Comparison of ENCODE assay signal across 8 cellular contexts in genomic region chr3:142027295-142027694, GRCh38.
A peak's percentile ranks its signal among the peaks of the same experiment; 100 is the strongest.
DNase-seq lines count a peak whose midpoint lies in the region; ATAC-seq and TF ChIP-seq lines count a peak whose summit lies in the region.

No MANE protein-coding gene starts in this region.

- H3K9me3 ChIP-seq in iPS-18a (ENCODE audit: control insufficient read depth, low read depth, low read length) (no peaks in the 10 kb centered on the region), thyroid gland (no peaks in the 10 kb centered on the region)

- H3K27ac Mint-ChIP-seq in activated T-cell treated with anti-CD3 and anti-CD28 coated beads, Interleukin-2, amount 50 U/mL, for 72 hours: peak overlapping the region; percentile 78
- no peak overlapping the region for H3K27ac Mint-ChIP-seq in activated B cell treated with CpG ODN at 0.5 μM for 24 hours

- CTCF ChIA-PET in activated B cell treated with CpG ODN at 0.5 μM for 24 hours (lab: Charles Lee): no interaction called here

- ATAC-seq in activated T-cell treated with anti-CD3 and anti-CD28 coated beads, Interleukin-2, amount 50 U/mL, for 72 hours (replicated peaks in 1 of 2): no peak
- no peak for ATAC-seq in activated B cell treated with CpG ODN at 0.5 μM for 24 hours (ENCODE audit: low read depth)
- ATAC-seq in GM18870 (IDR thresholded peaks at IDR 0.05; ENCODE audit: unreplicated experiment): no peak

- H3K4me1 Mint-ChIP-seq in activated T-cell treated with anti-CD3 and anti-CD28 coated beads, Interleukin-2, amount 50 U/mL, for 72 hours (ENCODE audit: low read depth): peaks cover 20% of the 10 kb centered on the region
- peaks cover 19% of the 10 kb centered on the region for H3K4me1 Mint-ChIP-seq in activated B cell treated with CpG ODN at 0.5 μM for 24 hours

- DNase-seq in activated T-cell treated with anti-CD3 and anti-CD28 coated beads, Interleukin-2, amount 50 U/mL, for 72 hours: no peak
- DNase-seq in activated T-cell treated with anti-CD3 and anti-CD28 coated beads, Interleukin-2, amount 50 U/mL, for 1 hour: no peak
- DNase-seq in activated B cell treated with CpG ODN at 0.5 μM for 24 hours (no peak), thyroid gland (no peak), SKM-1 treated with dmso at 0.1 percent for 144 hours (lab: John Stamatoyannopoulos, UW; ENCODE audit: unreplicated experiment) (no peak)
- no peak for DNase-seq in stimulated activated CD4-positive, alpha-beta T cell treated with anti-CD3 and anti-CD28 coated beads, Interleukin-15, amount 100 ng/mL, for 24 hours

- H3K27ac ChIP-seq in iPS-18a (ENCODE audit: low read length): peak overlapping the region; percentile 76
- peak overlapping the region; percentile 39 to 71 (median 43) for H3K27ac ChIP-seq in thyroid gland

- H3K36me3 ChIP-seq in iPS-18a (ENCODE audit: control insufficient read depth, low read depth, low read length): no peaks in the 10 kb centered on the region
- H3K36me3 ChIP-seq in thyroid gland: no peaks in the 10 kb centered on the region

- H3K4me1 ChIP-seq in iPS-18a (ENCODE audit: control insufficient read depth, low read depth, low read length): peaks cover 11% of the 10 kb centered on the region
- peaks cover 4 to 16% of the 10 kb centered on the region in 2 donors for H3K4me1 ChIP-seq in thyroid gland

- POLR2A ChIA-PET in activated B cell treated with CpG ODN at 0.5 μM for 24 hours (lab: Charles Lee): no interaction called here

- H3K27me3 ChIP-seq in iPS-18a (ENCODE audit: control insufficient read depth, insufficient read depth, low read length) (no peaks in the 10 kb centered on the region), thyroid gland (no peaks in the 10 kb centered on the region)

- no peaks in the 10 kb centered on the region for H3K9me3 Mint-ChIP-seq in activated T-cell treated with anti-CD3 and anti-CD28 coated beads, Interleukin-2, amount 50 U/mL, for 72 hours
- H3K9me3 Mint-ChIP-seq in activated B cell treated with CpG ODN at 0.5 μM for 24 hours: peaks cover 2% of the 10 kb centered on the region

- H3K4me3 Mint-ChIP-seq in activated T-cell treated with anti-CD3 and anti-CD28 coated beads, Interleukin-2, amount 50 U/mL, for 72 hours: peak overlapping the region; percentile 89 to 96
- H3K4me3 Mint-ChIP-seq in activated B cell treated with CpG ODN at 0.5 μM for 24 hours: peak overlapping the region; percentile 77

- H3K36me3 Mint-ChIP-seq in activated T-cell treated with anti-CD3 and anti-CD28 coated beads, Interleukin-2, amount 50 U/mL, for 72 hours (ENCODE audit: insufficient read depth in 2 of 2): peaks cover 0 to 3% of the 10 kb centered on the region in 2 donors
- H3K36me3 Mint-ChIP-seq in activated B cell treated with CpG ODN at 0.5 μM for 24 hours (ENCODE audit: low read depth): peaks cover 4% of the 10 kb centered on the region

- H3K27me3 Mint-ChIP-seq in activated T-cell treated with anti-CD3 and anti-CD28 coated beads, Interleukin-2, amount 50 U/mL, for 72 hours (ENCODE audit: low read depth): no peaks in the 10 kb centered on the region
- no peaks in the 10 kb centered on the region for H3K27me3 Mint-ChIP-seq in activated B cell treated with CpG ODN at 0.5 μM for 24 hours

- 8 to 17% methylated on average over 3 of the region's 3 CpGs for WGBS in thyroid gland, 2 donors

- TF ChIP-seq POLR2A in thyroid gland (IDR thresholded peaks at IDR 0.05): no peak

- peak overlapping the region; percentile 91 for H3K4me3 ChIP-seq in iPS-18a (ENCODE audit: low read length)
- peak overlapping the region in 2 of 3 donors; percentile 23 to 60 for H3K4me3 ChIP-seq in thyroid gland (replicated peaks in 1 of 3)

- intact Hi-C loops in activated B cell treated with CpG ODN at 0.5 μM for 24 hours (cut with micrococcal nuclease): loop anchor here (2.0 to 5.0 kb wide), 3 partner anchors 120 to 550 kb away; partner anchors contain the start of genes ATP1B3, ATR and TFDP2
- intact Hi-C loops in thyroid gland (cut with DNase I): no loop called here

- no peak for TF ChIP-seq CTCF in activated B cell treated with CpG ODN at 0.5 μM for 24 hours (IDR thresholded peaks at IDR 0.05)
- no peak for TF ChIP-seq CTCF in thyroid gland (IDR thresholded peaks at IDR 0.05)

- H3K9ac ChIP-seq in iPS-18a (ENCODE audit: low read length): peak overlapping the region; percentile 70
